Comparison of ENCODE assay signal across 11 cellular contexts in the genomic region with DNA sequence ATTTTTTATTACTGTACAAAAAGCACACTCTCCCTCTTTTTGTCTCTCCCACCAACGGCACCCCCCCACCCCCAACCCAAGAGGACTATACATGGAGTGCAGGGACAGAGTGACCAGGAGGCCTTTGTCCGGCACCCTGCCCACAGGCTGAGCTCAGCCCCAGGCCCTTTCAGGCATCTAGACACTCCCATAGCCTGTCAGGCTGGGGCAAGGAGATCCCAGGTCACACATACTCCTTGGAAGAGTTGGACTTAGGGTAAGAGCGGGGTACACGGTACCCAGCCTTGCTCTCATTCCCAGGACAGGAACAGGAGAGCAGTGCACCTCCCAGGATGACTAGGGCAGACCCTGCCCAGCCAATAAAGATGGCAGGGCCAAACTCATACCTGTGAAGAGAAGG. TPM values are rescaled to one million over a fixed set of nuclear protein-coding genes. Genes with fewer than 3 reads are reported as not detected.
DNase-seq lines count a peak whose midpoint lies in the region; ATAC-seq, FAIRE-seq and TF ChIP-seq lines count a peak whose summit lies in the region.
"Had no signal": no experiment of that assay in that cellular context is flagged by ENCODE, and none has a peak within 500 bp of the region (broad histone marks: within the 10 kb centered on the region; RNA-seq: fewer than 3 reads in every experiment).

No MANE protein-coding gene starts in this region.

- DNase-seq in Right ventricle myocardium superior (peak; percentile 13), heart left ventricle (no peak), K562 (ENCODE audit: extremely low read depth in 1 of 4, low spot score in 3 of 4) (no peak), right lobe of liver (no peak), upper lobe of left lung (no peak), SKM-1 treated with dmso at 0.1 percent for 144 hours (lab: John Stamatoyannopoulos, UW; ENCODE audit: unreplicated experiment) (no peak), DMS153 (lab: John Stamatoyannopoulos, UW) (no peak), NCI-H146 treated with DMSO at 0.1 percent for 48 hours (lab: John Stamatoyannopoulos, UW; ENCODE audit: unreplicated experiment) (no peak)
- DNase-seq: glutamatergic neuron; stimulated activated CD4-positive, alpha-beta T cell treated with anti-CD3 and anti-CD28 coated beads, Interleukin-4, amount 100 ng/mL, for 1 hour; testis had no signal

- H3K4me2 ChIP-seq in K562 (ENCODE audit: insufficient read depth, low read length) = no peak overlapping the region

- H3K27ac ChIP-seq in heart left ventricle (no peak overlapping the region), K562 (ENCODE audit: extremely low read depth, low read depth, low read length) (no peak overlapping the region), right lobe of liver (peak overlapping the region; percentile 96 to 99 (median 98)), upper lobe of left lung (peak overlapping the region; percentile 82 to 89 (median 86))
- H3K27ac ChIP-seq: testis had no signal

- no peak for ATAC-seq in Right ventricle myocardium superior (ENCODE audit: poor library complexity)
- no peak for ATAC-seq in heart left ventricle
- ATAC-seq in K562 = no peak
- ATAC-seq in right lobe of liver = peak in 3 of 4 donors; percentile 3 to 12 (median 4)
- ATAC-seq in upper lobe of left lung (ENCODE audit: low FRiP score in 2 of 2) = no peak

- H3K27me3 ChIP-seq in heart left ventricle = peaks cover 18 to 44% (median 36%) of the 10 kb centered on the region in 9 donors
- H3K27me3 ChIP-seq in K562 (ENCODE audit: control insufficient read depth in 2 of 2, insufficient read depth in 2 of 2, low read length in 2 of 2) = no peaks in the 10 kb centered on the region
- no peaks in the 10 kb centered on the region for H3K27me3 ChIP-seq in right lobe of liver
- peaks cover 0 to 19% (median 6%) of the 10 kb centered on the region in 4 donors for H3K27me3 ChIP-seq in upper lobe of left lung
- H3K27me3 ChIP-seq: testis had no signal

- TF ChIP-seq CTCF in heart left ventricle (IDR thresholded peaks at IDR 0.05) (no peak), K562 (IDR thresholded peaks at IDR 0.05 in 2 of 3, conservative IDR thresholded peaks at IDR 0.05 in 1 of 3; ENCODE audit: insufficient read depth in 2 of 3, low read depth in 1 of 3, low read length in 3 of 3) (no peak), right lobe of liver (IDR thresholded peaks at IDR 0.05) (no peak), upper lobe of left lung (IDR thresholded peaks at IDR 0.05) (no peak)

- in situ Hi-C loops in K562 (cut with MboI) = no loop called here

- no TSS peak for BruUV-seq in K562 (replicated peaks; lab: Mats Ljungman, UMichigan)

- no peak for TF ChIP-seq RAD21 in K562 (CRISPR knock-in tag; conservative IDR thresholded peaks at IDR 0.05 in 1 of 2, IDR thresholded peaks at IDR 0.05 in 1 of 2)

- H3K36me3 ChIP-seq in heart left ventricle (peaks cover 0 to 49% (median 44%) of the 10 kb centered on the region in 9 donors), K562 (ENCODE audit: control insufficient read depth, insufficient read depth, low read length) (peaks cover 47% of the 10 kb centered on the region; the same call in 2 of the 3 replicates), right lobe of liver (peaks cover 0 to 19% (median 5%) of the 10 kb centered on the region in 4 donors), upper lobe of left lung (peaks cover 6 to 47% (median 31%) of the 10 kb centered on the region in 4 donors)

- FAIRE-seq in K562 (lab: Jason Lieb, UNC) = no peak

- H2AFZ ChIP-seq in K562 (ENCODE audit: low read depth, low read length) = no peak overlapping the region

- no peaks in the 10 kb centered on the region for H4K20me1 ChIP-seq in K562 (replicated peaks; ENCODE audit: control insufficient read depth, insufficient read depth, low read length)

- intact Hi-C loops in Right ventricle myocardium superior (cut with DNase I) = no loop called here
- intact Hi-C loops in heart left ventricle (cut with DNase I) = no loop called here
- intact Hi-C loops in K562 (cut with micrococcal nuclease) = no loop called here
- intact Hi-C loops in right lobe of liver (cut with DNase I) = no loop called here

- H3K4me3 ChIP-seq in heart left ventricle = no peak overlapping the region
- no peak overlapping the region for H3K4me3 ChIP-seq in K562
- H3K4me3 ChIP-seq in right lobe of liver = peak overlapping the region; percentile 64 to 73 (median 66)
- H3K4me3 ChIP-seq in upper lobe of left lung = peak overlapping the region in 3 of 4 donors; percentile 55 to 73 (median 56)

- 83 to 93% (median 90%) methylated on average over 2 to 4 of the region's 4 CpGs for WGBS in heart left ventricle, 4 donors
- 100% methylated on average over 2 of the region's 4 CpGs for WGBS in K562 (ENCODE audit: insufficient coverage, low coverage, missing lambda C conversion rate)
- 20% methylated on average over 1 of the region's 4 CpGs for whole genome bisulfite sequencing in right lobe of liver (ENCODE audit: insufficient coverage, low coverage, low lambda C conversion rate, missing lambda C conversion rate)
- WGBS in upper lobe of left lung, 2 donors = 80 to 81% methylated on average over 4 of the region's 4 CpGs

- CTCF ChIA-PET in K562 (lab: Yijun Ruan, JAX; ENCODE audit: low intra/inter-chr PET ratio) = no interaction called here

- no peak overlapping the region; a peak in 1 of 4 replicates for H3K9ac ChIP-seq in K562 (ENCODE audit: insufficient read depth in 1 of 2, low read depth in 2 of 2, low read length in 2 of 2)

- H3K4me1 ChIP-seq in heart left ventricle = peaks cover 0 to 36% (median 23%) of the 10 kb centered on the region in 12 donors
- peaks cover 10 to 35% of the 10 kb centered on the region in 2 experiments; a peak in 4 of 5 replicates for H3K4me1 ChIP-seq in K562 (replicated peaks in 1 of 2; ENCODE audit: control insufficient read depth in 2 of 2, insufficient read depth in 2 of 2, low read length in 2 of 2)
- peaks cover 0 to 50% (median 13%) of the 10 kb centered on the region in 4 donors for H3K4me1 ChIP-seq in right lobe of liver
- H3K4me1 ChIP-seq in upper lobe of left lung = peaks cover 24 to 62% (median 40%) of the 10 kb centered on the region in 4 donors

- H3K79me2 ChIP-seq in K562 (ENCODE audit: control insufficient read depth, insufficient read depth, low read length) = no peaks in the 10 kb centered on the region

- H3K9me1 ChIP-seq in K562 (ENCODE audit: control insufficient read depth, insufficient read depth, low read length) = no peaks in the 10 kb centered on the region

- H3K9me3 ChIP-seq in heart left ventricle (no peaks in the 10 kb centered on the region), K562 (replicated peaks; ENCODE audit: control insufficient read depth, insufficient read depth, low read depth, low read length) (no peaks in the 10 kb centered on the region), right lobe of liver (no peaks in the 10 kb centered on the region), upper lobe of left lung (no peaks in the 10 kb centered on the region)
- H3K9me3 ChIP-seq: testis had no signal

- POLR2A ChIA-PET in K562 (lab: Yijun Ruan, JAX) = interaction anchor here (0.6 to 1.6 kb wide), 4 partner anchors 9 to 651 kb away, joined by 3 to 10 read pairs (median 4); partner anchors contain the start of genes CTDNEP1 and GABARAP

- no peak for TF ChIP-seq EP300 in K562 (IDR thresholded peaks at IDR 0.05; ENCODE audit: low read length)
- no peak for TF ChIP-seq EP300 in upper lobe of left lung (IDR thresholded peaks at IDR 0.05)

- TF ChIP-seq POLR2A in heart left ventricle (IDR thresholded peaks at IDR 0.05) (no peak), K562 (conservative IDR thresholded peaks at IDR 0.05) (no peak), right lobe of liver (IDR thresholded peaks at IDR 0.05) (no peak), upper lobe of left lung (IDR thresholded peaks at IDR 0.05) (no peak)

RNA-seq across cellular contexts. Expression of gene CLDN7, which starts 2.1 kb away (rescaled TPM):
- total RNA-seq in Right ventricle myocardium superior = 0.94 TPM
- total RNA-seq in heart left ventricle = 1 to 10 TPM in 5 of 9 donors, under 1 TPM in 2, not detected in 2; 0.36 to 2.6 (median 2.0) TPM
- polyA plus RNA-seq in heart left ventricle = 1 to 10 TPM; 1.1 to 1.3 TPM
- 19.6 and 42.6 TPM in 2 replicates for total RNA-seq in K562 (2011; cell fraction: chromatin; rRNA removed; ENCODE audit: low replicate concordance)
- total RNA-seq in K562 (2011; cell fraction: nucleolus; rRNA removed) = 35.5 and 39.7 TPM in 2 replicates
- total RNA-seq in K562 (2011; cell fraction: nucleoplasm; rRNA removed) = 20.2 and 25.8 TPM in 2 replicates
- 6.7 and 10.4 TPM in 2 replicates for total RNA-seq in K562 (2014; rRNA removed)
- total RNA-seq in K562 (2014; rRNA removed; fragmentation: Illumina TruSeq; extraction: Trizol) = 2.4 and 3.2 TPM in 2 replicates
- 5.4 and 6.8 TPM in 2 replicates for total RNA-seq in K562 (2015; rRNA removed; fragmentation: Illumina TruSeq; extraction: Trizol)
- 9.1 and 13.7 TPM in 2 replicates for total RNA-seq in K562 (2021)
- 9.9 and 14.2 TPM in 2 replicates for polyA plus RNA-seq in K562 (2011; rRNA removed)
- 15.6 and 18.1 TPM in 2 replicates for polyA plus RNA-seq in K562 (2011; cell fraction: cytosol; rRNA removed)
- polyA plus RNA-seq in K562 (2011; cell fraction: nucleus; rRNA removed) = 65.6 and 71.0 TPM in 2 replicates
- 10.1 and 20.8 TPM in 2 replicates for polyA plus RNA-seq in K562 (2012)
- 7.6 and 11.1 TPM in 2 replicates for polyA plus RNA-seq in K562 (2014; fragmentation: Illumina TruSeq; extraction: Trizol)
- polyA plus RNA-seq in K562 (2014; fragmentation: Nextera tagmentation; extraction: Ambion mirVana) = 1 to 10 TPM; 2.2 to 4.0 TPM
- polyA plus RNA-seq in K562 (2014; rRNA removed) = 14.5 and 15.6 TPM in 2 replicates
- polyA minus RNA-seq in K562 (2011; rRNA and poly(A)+ RNA removed) = 4.0 and 4.2 TPM in 2 replicates
- 1.8 and 3.0 TPM in 2 replicates for polyA minus RNA-seq in K562 (2011; cell fraction: cytosol; rRNA and poly(A)+ RNA removed)
- 6.5 and 6.6 TPM in 2 replicates for polyA minus RNA-seq in K562 (2011; cell fraction: nucleus; rRNA and poly(A)+ RNA removed)
- 100 to 1,000 TPM in 1 of 6 experiments, 10 to 100 TPM in 4, 1 to 10 TPM in 1; 9.6 to 114 (median 23.3) TPM for total RNA-seq in right lobe of liver
- 100 to 1,000 TPM in 5 of 6 donors, 10 to 100 TPM in 1; 57.6 to 201 (median 137) TPM for total RNA-seq in upper lobe of left lung

RNA-seq across cellular contexts. Expression of gene ELP5, which starts 8.1 kb away (rescaled TPM):
- total RNA-seq in Right ventricle myocardium superior (71.6 TPM), heart left ventricle (10 to 100 TPM; 28.0 to 87.2 (median 52.6) TPM), K562 (2014; rRNA removed) (52.9 and 65.1 TPM in 2 replicates), K562 (2014; rRNA removed; fragmentation: Illumina TruSeq; extraction: Trizol) (25.5 and 25.7 TPM in 2 replicates), K562 (2015; rRNA removed; fragmentation: Illumina TruSeq; extraction: Trizol) (36.6 and 38.1 TPM in 2 replicates), K562 (2021) (61.1 and 61.4 TPM in 2 replicates), right lobe of liver (10 to 100 TPM; 14.2 to 29.6 (median 22.9) TPM), upper lobe of left lung (10 to 100 TPM in 5 of 6 donors, 1 to 10 TPM in 1; 5.2 to 36.3 (median 21.0) TPM)
- polyA plus RNA-seq in heart left ventricle (10 to 100 TPM; 33.5 to 47.0 TPM), K562 (2011; rRNA removed) (41.1 and 45.5 TPM in 2 replicates), K562 (2014; fragmentation: Illumina TruSeq; extraction: Trizol) (67.2 and 72.9 TPM in 2 replicates), K562 (2014; fragmentation: Nextera tagmentation; extraction: Ambion mirVana) (10 to 100 TPM; 48.8 to 77.9 TPM), K562 (2014; rRNA removed) (72.9 and 90.0 TPM in 2 replicates)
- 28.4 and 69.3 TPM in 2 replicates for total RNA-seq in K562 (2011; cell fraction: chromatin; rRNA removed; ENCODE audit: low replicate concordance)
- 49.4 and 51.6 TPM in 2 replicates for total RNA-seq in K562 (2011; cell fraction: nucleolus; rRNA removed)
- 43.8 and 45.5 TPM in 2 replicates for total RNA-seq in K562 (2011; cell fraction: nucleoplasm; rRNA removed)
- polyA plus RNA-seq in K562 (2011; cell fraction: cytosol; rRNA removed) = 72.7 and 84.6 TPM in 2 replicates
- polyA plus RNA-seq in K562 (2011; cell fraction: nucleus; rRNA removed) = 74.5 and 78.4 TPM in 2 replicates
- 54.2 and 70.9 TPM in 2 replicates for polyA plus RNA-seq in K562 (2012)
- polyA minus RNA-seq in K562 (2011; rRNA and poly(A)+ RNA removed) = 21.2 and 32.3 TPM in 2 replicates
- polyA minus RNA-seq in K562 (2011; cell fraction: cytosol; rRNA and poly(A)+ RNA removed) = 21.1 and 28.9 TPM in 2 replicates
- polyA minus RNA-seq in K562 (2011; cell fraction: nucleus; rRNA and poly(A)+ RNA removed) = 13.3 and 18.7 TPM in 2 replicates

RNA-seq across cellular contexts. Expression of gene CTDNEP1, which starts 8.6 kb away (rescaled TPM):
- 109 TPM for total RNA-seq in Right ventricle myocardium superior
- total RNA-seq in heart left ventricle = 100 to 1,000 TPM in 6 of 9 donors, 10 to 100 TPM in 3; 54.0 to 126 (median 107) TPM
- polyA plus RNA-seq in heart left ventricle = 100 to 1,000 TPM in 1 of 2 donors, 10 to 100 TPM in 1; 54.4 to 120 TPM
- total RNA-seq in K562 (2011; cell fraction: chromatin; rRNA removed; ENCODE audit: low replicate concordance) = 89.9 and 155 TPM in 2 replicates
- total RNA-seq in K562 (2011; cell fraction: nucleolus; rRNA removed) = 115 and 117 TPM in 2 replicates
- total RNA-seq in K562 (2011; cell fraction: nucleoplasm; rRNA removed) = 129 and 140 TPM in 2 replicates
- 28.5 and 34.9 TPM in 2 replicates for total RNA-seq in K562 (2014; rRNA removed)
- total RNA-seq in K562 (2014; rRNA removed; fragmentation: Illumina TruSeq; extraction: Trizol) = 16.6 and 17.8 TPM in 2 replicates
- 22.4 and 23.0 TPM in 2 replicates for total RNA-seq in K562 (2015; rRNA removed; fragmentation: Illumina TruSeq; extraction: Trizol)
- 98.9 and 102 TPM in 2 replicates for total RNA-seq in K562 (2021)
- 61.4 and 81.4 TPM in 2 replicates for polyA plus RNA-seq in K562 (2011; rRNA removed)
- polyA plus RNA-seq in K562 (2011; cell fraction: cytosol; rRNA removed) = 88.4 and 90.5 TPM in 2 replicates
- 93.5 and 104 TPM in 2 replicates for polyA plus RNA-seq in K562 (2011; cell fraction: nucleus; rRNA removed)
- polyA plus RNA-seq in K562 (2012) = 107 and 141 TPM in 2 replicates
- 146 and 150 TPM in 2 replicates for polyA plus RNA-seq in K562 (2014; fragmentation: Illumina TruSeq; extraction: Trizol)
- polyA plus RNA-seq in K562 (2014; fragmentation: Nextera tagmentation; extraction: Ambion mirVana) = 10 to 100 TPM; 10.7 to 13.0 TPM
- 64.6 and 74.6 TPM in 2 replicates for polyA plus RNA-seq in K562 (2014; rRNA removed)
- polyA minus RNA-seq in K562 (2011; rRNA and poly(A)+ RNA removed) = 48.9 and 53.2 TPM in 2 replicates
- polyA minus RNA-seq in K562 (2011; cell fraction: cytosol; rRNA and poly(A)+ RNA removed) = 64.0 and 77.7 TPM in 2 replicates
- polyA minus RNA-seq in K562 (2011; cell fraction: nucleus; rRNA and poly(A)+ RNA removed) = 18.8 and 38.0 TPM in 2 replicates
- 10 to 100 TPM; 25.9 to 34.6 (median 31.9) TPM for total RNA-seq in right lobe of liver
- 100 to 1,000 TPM in 2 of 6 donors, 10 to 100 TPM in 4; 62.9 to 139 (median 75.0) TPM for total RNA-seq in upper lobe of left lung

RNA-seq across cellular contexts. Expression of gene GABARAP, which starts 17.9 kb away (rescaled TPM):
- total RNA-seq in Right ventricle myocardium superior (432 TPM), heart left ventricle (100 to 1,000 TPM; 293 to 591 (median 491) TPM), K562 (2014; rRNA removed) (47.5 and 75.8 TPM in 2 replicates), K562 (2014; rRNA removed; fragmentation: Illumina TruSeq; extraction: Trizol) (104 and 117 TPM in 2 replicates), K562 (2015; rRNA removed; fragmentation: Illumina TruSeq; extraction: Trizol) (114 TPM in 2 replicates), K562 (2021) (152 and 155 TPM in 2 replicates), right lobe of liver (100 to 1,000 TPM; 238 to 330 (median 244) TPM), upper lobe of left lung (100 to 1,000 TPM; 381 to 631 (median 601) TPM)
- polyA plus RNA-seq in heart left ventricle (100 to 1,000 TPM; 580 to 674 TPM), K562 (2011; rRNA removed) (152 and 170 TPM in 2 replicates), K562 (2014; fragmentation: Illumina TruSeq; extraction: Trizol) (309 and 373 TPM in 2 replicates), K562 (2014; fragmentation: Nextera tagmentation; extraction: Ambion mirVana) (100 to 1,000 TPM; 246 to 279 TPM), K562 (2014; rRNA removed) (130 and 135 TPM in 2 replicates)
- 24.6 and 29.6 TPM in 2 replicates for total RNA-seq in K562 (2011; cell fraction: chromatin; rRNA removed; ENCODE audit: low replicate concordance)
- 22.9 and 27.7 TPM in 2 replicates for total RNA-seq in K562 (2011; cell fraction: nucleolus; rRNA removed)
- total RNA-seq in K562 (2011; cell fraction: nucleoplasm; rRNA removed) = 36.2 and 50.7 TPM in 2 replicates
- polyA plus RNA-seq in K562 (2011; cell fraction: cytosol; rRNA removed) = 165 and 263 TPM in 2 replicates
- polyA plus RNA-seq in K562 (2011; cell fraction: nucleus; rRNA removed) = 57.4 and 88.4 TPM in 2 replicates
- 192 and 504 TPM in 2 replicates for polyA plus RNA-seq in K562 (2012)
- 102 and 103 TPM in 2 replicates for polyA minus RNA-seq in K562 (2011; rRNA and poly(A)+ RNA removed)
- 54.3 and 65.2 TPM in 2 replicates for polyA minus RNA-seq in K562 (2011; cell fraction: cytosol; rRNA and poly(A)+ RNA removed)
- polyA minus RNA-seq in K562 (2011; cell fraction: nucleus; rRNA and poly(A)+ RNA removed) = 10.8 and 28.3 TPM in 2 replicates

RNA-seq across cellular contexts. Expression of gene PHF23, which starts 20.9 kb away (rescaled TPM):
- 19.4 TPM for total RNA-seq in Right ventricle myocardium superior
- 10 to 100 TPM; 19.1 to 36.7 (median 23.0) TPM for total RNA-seq in heart left ventricle
- 10 to 100 TPM; 13.7 to 31.8 TPM for polyA plus RNA-seq in heart left ventricle
- 21.4 and 38.4 TPM in 2 replicates for total RNA-seq in K562 (2011; cell fraction: chromatin; rRNA removed; ENCODE audit: low replicate concordance)
- 20.0 and 20.1 TPM in 2 replicates for total RNA-seq in K562 (2011; cell fraction: nucleolus; rRNA removed)
- total RNA-seq in K562 (2011; cell fraction: nucleoplasm; rRNA removed) = 23.5 and 23.7 TPM in 2 replicates
- total RNA-seq in K562 (2014; rRNA removed) = 39.0 and 49.9 TPM in 2 replicates
- 27.8 and 28.1 TPM in 2 replicates for total RNA-seq in K562 (2014; rRNA removed; fragmentation: Illumina TruSeq; extraction: Trizol)
- total RNA-seq in K562 (2015; rRNA removed; fragmentation: Illumina TruSeq; extraction: Trizol) = 50.1 and 51.1 TPM in 2 replicates
- total RNA-seq in K562 (2021) = 33.7 and 38.6 TPM in 2 replicates
- polyA plus RNA-seq in K562 (2011; rRNA removed) = 25.0 and 32.7 TPM in 2 replicates
- 20.0 and 33.8 TPM in 2 replicates for polyA plus RNA-seq in K562 (2011; cell fraction: cytosol; rRNA removed)
- 16.8 and 28.4 TPM in 2 replicates for polyA plus RNA-seq in K562 (2011; cell fraction: nucleus; rRNA removed)
- 27.6 and 38.6 TPM in 2 replicates for polyA plus RNA-seq in K562 (2012)
- 53.1 and 87.5 TPM in 2 replicates for polyA plus RNA-seq in K562 (2014; fragmentation: Illumina TruSeq; extraction: Trizol)
- 1 to 10 TPM; 7.4 TPM for polyA plus RNA-seq in K562 (2014; fragmentation: Nextera tagmentation; extraction: Ambion mirVana)
- 34.1 and 36.1 TPM in 2 replicates for polyA plus RNA-seq in K562 (2014; rRNA removed)
- polyA minus RNA-seq in K562 (2011; rRNA and poly(A)+ RNA removed) = 20.2 and 26.4 TPM in 2 replicates
- polyA minus RNA-seq in K562 (2011; cell fraction: cytosol; rRNA and poly(A)+ RNA removed) = 14.2 and 19.9 TPM in 2 replicates
- 7.1 and 10.6 TPM in 2 replicates for polyA minus RNA-seq in K562 (2011; cell fraction: nucleus; rRNA and poly(A)+ RNA removed)
- total RNA-seq in right lobe of liver = 10 to 100 TPM; 16.0 to 24.3 (median 18.2) TPM
- 10 to 100 TPM; 25.4 to 54.5 (median 31.2) TPM for total RNA-seq in upper lobe of left lung

Comparison
In these comparisons a context has a peak if more than half of its experiments do, and no peak if none do; other contexts are left out.
1. ATAC-seq: peak in right lobe of liver (3 of 4); none in Right ventricle myocardium superior (single experiment), heart left ventricle (0 of 4), K562 (single experiment) and upper lobe of left lung (0 of 2).
2. H3K27ac ChIP-seq: peak in right lobe of liver (3 of 3) and upper lobe of left lung (4 of 4); none in heart left ventricle (0 of 12) and K562 (single experiment).
3. H3K4me3 ChIP-seq: peak in right lobe of liver (3 of 3) and upper lobe of left lung (3 of 4); none in heart left ventricle (0 of 12) and K562 (single experiment).